Comparison of ENCODE assay signal across 7 cellular contexts in the genomic region with DNA sequence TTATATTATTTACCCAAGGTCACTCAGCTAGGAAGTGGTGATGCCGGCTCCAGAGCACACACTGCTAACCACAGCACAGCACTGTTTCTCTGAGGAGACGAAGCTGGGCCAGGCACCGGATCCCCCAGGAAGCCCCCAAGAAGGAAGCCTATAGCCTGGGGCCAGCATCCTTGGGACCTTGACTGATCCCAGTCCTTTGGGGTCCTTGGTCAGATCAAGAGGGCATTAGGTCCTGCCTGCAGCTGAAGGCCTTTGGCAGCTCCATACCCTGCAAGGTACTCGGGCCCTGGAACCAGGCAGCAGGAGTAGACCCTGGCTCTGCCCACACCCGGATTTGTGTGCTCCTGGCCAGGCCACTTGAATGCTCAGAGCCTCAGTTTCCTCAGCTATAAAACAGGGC.
"Had no signal": no experiment of that assay in that cellular context is flagged by ENCODE, and none has a peak within 500 bp of the region (broad histone marks: within the 10 kb centered on the region; RNA-seq: fewer than 3 reads in every experiment).

No MANE protein-coding gene starts in this region.

- H3K4me3 ChIP-seq: GM23338 had no signal

- H3K27ac ChIP-seq: HL-60 had no signal

- DNase-seq: H9, HCEC 1CT had no signal

- FAIRE-seq: H1, H54, HepG2 had no signal

- ATAC-seq: GM23338, HepG2 had no signal
